ENCODE assay signal across 22 cellular contexts in genomic region chr2:2861666-2862240, GRCh38.
DNase-seq lines count a peak whose midpoint lies in the region; ATAC-seq and TF ChIP-seq lines count a peak whose summit lies in the region.
"Had no signal": no experiment of that assay in that cellular context is flagged by ENCODE, and none has a peak within 500 bp of the region (broad histone marks: within the 10 kb centered on the region; RNA-seq: fewer than 3 reads in every experiment).

No MANE protein-coding gene starts in this region.

- H3K9me3 ChIP-seq in spleen (no peaks in the 10 kb centered on the region), testis (no peaks in the 10 kb centered on the region), esophagus muscularis mucosa (no peaks in the 10 kb centered on the region)
- H3K9me3 ChIP-seq: BE2C; BLaER1 treated with 17β-estradiol and CSF1 and Interleukin-3, amounts not matched to agents 10 nM and 100 nM had no signal

- H3K36me3 ChIP-seq in spleen: no peaks in the 10 kb centered on the region
- H3K36me3 ChIP-seq in testis (ENCODE audit: low read depth, missing control alignments): no peaks in the 10 kb centered on the region
- no peaks in the 10 kb centered on the region for H3K36me3 ChIP-seq in esophagus muscularis mucosa
- H3K36me3 ChIP-seq: BE2C; BLaER1 treated with 17β-estradiol and CSF1 and Interleukin-3, amounts not matched to agents 10 nM and 100 nM had no signal

- no peak overlapping the region for H3K27ac ChIP-seq in spleen
- no peak overlapping the region for H3K27ac ChIP-seq in testis
- no peak overlapping the region for H3K27ac ChIP-seq in esophagus muscularis mucosa (replicated peaks in 1 of 4)
- H3K27ac ChIP-seq: 22Rv1; BLaER1 treated with 17β-estradiol and CSF1 and Interleukin-3, amounts not matched to agents 10 nM and 100 nM had no signal

- ATAC-seq in sciatic nerve: no peak
- ATAC-seq: GM12878 had no signal

- intact Hi-C loops in spleen (cut with DNase I; ENCODE audit: low total_unique reads): no loop called here
- intact Hi-C loops in sciatic nerve (cut with DNase I): no loop called here
- intact Hi-C loops in testis (cut with DNase I; ENCODE audit: low total_unique reads): no loop called here
- intact Hi-C loops in esophagus muscularis mucosa (cut with DNase I): no loop called here

- DNase-seq in activated effector memory CD4-positive, alpha-beta T cell treated with anti-CD3 and anti-CD28 coated beads, Interleukin-2, amount 50 U/mL, for 16 hours: peak; percentile 45
- no peak for DNase-seq in activated effector memory CD4-positive, alpha-beta T cell treated with Interleukin-2 at 50 U/mL for 16 hours
- DNase-seq in mesenteric fat pad (ENCODE audit: low spot score): peak; percentile 81
- DNase-seq in spleen: peak; percentile 58
- DNase-seq in sciatic nerve (ENCODE audit: low spot score): no peak
- DNase-seq in Kasumi-1 (lab: John Stamatoyannopoulos, UW): no peak
- no peak for DNase-seq in testis
- DNase-seq in esophagus muscularis mucosa (ENCODE audit: extremely low spot score): no peak
- DNase-seq: ACHN; AML-193; BE2C; CD4-positive, alpha-beta T cell; CD8-positive, alpha-beta memory T cell; DMS 273 treated with DMSO at 0.1 percent for 48 hours; DMS79; EL; GDM1; GOT3; HCEC 1CT had no signal

- WGBS in spleen, 5 donors: 68 to 85% (median 78%) methylated on average over 18 to 19 of the region's 19 CpGs
- 89 to 91% methylated on average over 19 of the region's 19 CpGs for WGBS in testis, 2 donors
- whole genome bisulfite sequencing in esophagus muscularis mucosa: 84% methylated on average over 19 of the region's 19 CpGs

- no peak for TF ChIP-seq EP300 in esophagus muscularis mucosa (IDR thresholded peaks at IDR 0.05)

- TF ChIP-seq POLR2A in spleen (IDR thresholded peaks at IDR 0.05): no peak
- no peak for TF ChIP-seq POLR2A in testis (IDR thresholded peaks at IDR 0.05)
- TF ChIP-seq POLR2A in esophagus muscularis mucosa (IDR thresholded peaks at IDR 0.05; ENCODE audit: low read depth): no peak

- H3K4me1 ChIP-seq in spleen: no peaks in the 10 kb centered on the region
- no peaks in the 10 kb centered on the region for H3K4me1 ChIP-seq in testis
- H3K4me1 ChIP-seq in esophagus muscularis mucosa: no peaks in the 10 kb centered on the region
- H3K4me1 ChIP-seq: BE2C had no signal

- H3K4me3 ChIP-seq in spleen (no peak overlapping the region), testis (no peak overlapping the region), esophagus muscularis mucosa (no peak overlapping the region)
- H3K4me3 ChIP-seq: BLaER1 treated with 17β-estradiol and CSF1 and Interleukin-3, amounts not matched to agents 10 nM and 100 nM; GM12878 had no signal

- H3K27me3 ChIP-seq in spleen (replicated peaks in 1 of 7) (no peaks in the 10 kb centered on the region), testis (no peaks in the 10 kb centered on the region), esophagus muscularis mucosa (peaks cover 0 to 18% (median 0%) of the 10 kb centered on the region in 4 donors)
- H3K27me3 ChIP-seq: BE2C; BLaER1 treated with 17β-estradiol and CSF1 and Interleukin-3, amounts not matched to agents 10 nM and 100 nM had no signal

- TF ChIP-seq CTCF in spleen (IDR thresholded peaks at IDR 0.05 in 8 of 11, conservative IDR thresholded peaks at IDR 0.05 in 3 of 11) (no peak), testis (IDR thresholded peaks at IDR 0.05) (no peak), esophagus muscularis mucosa (IDR thresholded peaks at IDR 0.05) (no peak)

Comparison
In these comparisons a context has a peak if more than half of its experiments do, and no peak if none do; other contexts are left out.
1. DNase-seq: peak in activated effector memory CD4-positive, alpha-beta T cell treated with anti-CD3 and anti-CD28 coated beads, Interleukin-2, amount 50 U/mL, for 16 hours (single experiment), mesenteric fat pad (single experiment) and spleen (single experiment); none in activated effector memory CD4-positive, alpha-beta T cell treated with Interleukin-2 at 50 U/mL for 16 hours (single experiment), sciatic nerve (single experiment), Kasumi-1 (0 of 2), testis (single experiment) and esophagus muscularis mucosa (single experiment).